11 cellular contexts compared by ENCODE assay signal in the genomic region with DNA sequence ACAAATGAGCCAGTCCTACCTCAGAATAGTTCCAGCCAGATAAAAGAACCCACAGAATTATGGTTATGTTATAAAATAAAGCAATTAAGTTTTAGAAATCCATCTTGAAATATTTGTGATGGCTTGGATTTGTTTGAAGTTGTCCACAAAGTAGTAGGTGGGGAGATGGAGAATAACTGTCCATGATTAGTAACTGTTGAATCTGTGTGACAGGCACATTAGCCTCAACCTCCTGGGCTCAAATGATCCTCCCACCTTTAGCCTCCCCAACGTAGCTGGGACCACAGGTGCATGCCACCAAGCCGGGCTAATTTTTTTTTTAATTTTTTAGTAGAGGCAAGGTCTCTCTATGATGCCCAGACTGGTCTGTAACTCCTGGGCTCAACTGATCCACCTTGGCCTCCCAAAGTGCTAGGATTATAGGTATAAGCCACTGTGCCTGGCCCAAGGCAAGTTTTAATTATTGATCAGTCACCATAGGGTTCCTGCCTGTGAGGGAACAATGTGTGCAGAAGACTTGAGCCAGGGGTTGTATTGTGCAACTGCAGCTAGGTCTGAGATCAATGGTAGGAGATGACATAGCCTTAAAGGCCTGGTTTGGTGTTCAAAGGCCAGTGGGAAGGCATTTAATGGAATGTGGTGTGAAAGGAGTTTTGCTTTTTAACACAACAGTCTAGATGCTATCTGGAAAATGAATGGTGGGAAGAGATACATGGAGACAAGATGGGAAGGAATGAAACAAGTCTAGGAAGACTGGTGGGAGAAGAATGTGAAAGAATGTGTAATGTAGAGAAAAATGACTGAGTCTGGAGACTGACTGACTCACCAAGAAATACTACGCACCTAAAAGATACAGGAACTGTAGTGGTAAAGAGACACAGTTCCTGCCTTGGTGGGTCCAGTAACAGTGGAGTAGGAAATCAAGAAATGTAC. TPM values are rescaled to one million over a fixed set of nuclear protein-coding genes. Genes with fewer than 3 reads are reported as not detected.
A peak's percentile ranks its signal among the peaks of the same experiment; 100 is the strongest.
DNase-seq lines count a peak whose midpoint lies in the region; ATAC-seq and TF ChIP-seq lines count a peak whose summit lies in the region.
"Had no signal": no experiment of that assay in that cellular context is flagged by ENCODE, and none has a peak within 500 bp of the region (broad histone marks: within the 10 kb centered on the region; RNA-seq: fewer than 3 reads in every experiment).

No MANE protein-coding gene starts in this region.

- no peak for TF ChIP-seq CTCF in NB4 (IDR thresholded peaks at IDR 0.05; ENCODE audit: low read depth, low read length)
- no peak for TF ChIP-seq CTCF in brain (conservative IDR thresholded peaks at IDR 0.05)
- TF ChIP-seq CTCF in neural crest cell (conservative IDR thresholded peaks at IDR 0.05): no peak
- TF ChIP-seq CTCF in GM13977 (IDR thresholded peaks at IDR 0.05; ENCODE audit: extremely low read depth, insufficient read depth, missing control alignments): no peak

- in situ Hi-C loops in GM13977 (cut with MboI; ENCODE audit: low pct_unique_long_range_greater_than_20kb, low sequenced_read_pairs, unreplicated experiment): no loop called here

- DNase-seq in ELF-1 (ENCODE audit: low read depth, low spot score): peak; percentile 68
- DNase-seq in NB4 (ENCODE audit: low read depth): peak; percentile 71
- DNase-seq in neural crest cell (ENCODE audit: low read depth, low spot score): no peak
- DNase-seq in posterior cingulate gyrus: no peak
- DNase-seq in retina: no peak
- DNase-seq in GM13977 (ENCODE audit: low spot score): no peak
- DNase-seq: activated gamma-delta T cell treated with Interleukin-2 at 50 U/mL for 16 hours, NCI-H2107 had no signal

- H3K4me3 Mint-ChIP-seq in brain (peak overlapping the region; percentile 92 to 96 (median 94)), neural crest cell (peak overlapping the region; percentile 96)

- H3K27me3 Mint-ChIP-seq in brain (peaks cover 4% of the 10 kb centered on the region), neural crest cell (ENCODE audit: low read depth) (peaks cover 3% of the 10 kb centered on the region)

- H3K4me1 Mint-ChIP-seq in brain (peaks cover 86% of the 10 kb centered on the region), neural crest cell (peaks cover 73% of the 10 kb centered on the region)

- H3K36me3 Mint-ChIP-seq in brain (peaks cover 27% of the 10 kb centered on the region), neural crest cell (ENCODE audit: low read depth) (peaks cover 7% of the 10 kb centered on the region)

- H3K9me3 Mint-ChIP-seq in brain (peaks cover 0 to 3% (median 0%) of the 10 kb centered on the region in 5 experiments), neural crest cell (no peaks in the 10 kb centered on the region)

- no peak for TF ChIP-seq POLR2A in NB4 (IDR thresholded peaks at IDR 0.05; ENCODE audit: extremely low read depth, insufficient read length)

- peak overlapping the region; percentile 1 to 97 (median 12) for H3K27ac Mint-ChIP-seq in brain
- H3K27ac Mint-ChIP-seq in neural crest cell (ENCODE audit: unreplicated experiment): no peak overlapping the region

- intact Hi-C loops in posterior cingulate gyrus (cut with DNase I): loop anchor here (5.0 kb wide), 1 partner anchor 38 kb away; the partner anchor contains the start of gene ZNF487

- ATAC-seq in GM19455 (IDR thresholded peaks at IDR 0.05; ENCODE audit: unreplicated experiment): no peak

- peak overlapping the region; percentile 82 for H3K4me3 ChIP-seq in NB4 (ENCODE audit: low read depth, low read length)

RNA-seq across cellular contexts. Expression of gene HNRNPF, which starts 9.8 kb away (rescaled TPM):
- 227 TPM for polyA plus RNA-seq in brain (ENCODE audit: insufficient read depth, low read depth, low replicate concordance)
- total RNA-seq in neural crest cell: 284 and 292 TPM in 2 replicates

RNA-seq across cellular contexts. Expression of gene FXYD4, which starts 27.8 kb away (rescaled TPM):
- 3.4 TPM for polyA plus RNA-seq in brain (ENCODE audit: insufficient read depth, low read depth, low replicate concordance)
- not detected in 2 replicates for total RNA-seq in neural crest cell
- total RNA-seq: subcutaneous adipose tissue had no signal

RNA-seq across cellular contexts. Expression of gene ZNF487, which starts 37.7 kb away (rescaled TPM):
- polyA plus RNA-seq in brain (ENCODE audit: insufficient read depth, low read depth, low replicate concordance): 7.7 TPM
- 3.8 and 4.3 TPM in 2 replicates for total RNA-seq in neural crest cell

Comparison
In these comparisons a context has a peak if more than half of its experiments do, and no peak if none do; other contexts are left out.
1. DNase-seq: peak in ELF-1 (single experiment) and NB4 (single experiment); none in neural crest cell (single experiment), posterior cingulate gyrus (0 of 10), retina (single experiment) and GM13977 (single experiment).